Comparison of ENCODE assay signal across 8 cellular contexts in genomic region chr22:29073618-29074275, GRCh38. TPM values are rescaled to one million over a fixed set of nuclear protein-coding genes. Genes with fewer than 3 reads are reported as not detected.
DNase-seq lines count a peak whose midpoint lies in the region; ATAC-seq, FAIRE-seq and TF ChIP-seq lines count a peak whose summit lies in the region.

No MANE protein-coding gene starts in this region.

- H3K9me2 ChIP-seq in OCI-LY1 (ENCODE audit: low read depth, low read length): no peaks in the 10 kb centered on the region

- no peak for TF ChIP-seq POLR2A in HepG2 (IDR thresholded peaks at IDR 0.05; ENCODE audit: insufficient read depth in 1 of 2, low read depth in 2 of 2, low read length in 2 of 2)

- H3K9ac ChIP-seq in OCI-LY1 (ENCODE audit: low read length): no peak overlapping the region
- H3K9ac ChIP-seq in HepG2 (ENCODE audit: insufficient read depth, low read depth, low read length): peak overlapping the region; percentile 73
- H3K9ac ChIP-seq in subcutaneous abdominal adipose tissue (ENCODE audit: low read length in 5 of 5): peak overlapping the region in 4 of 5 donors; percentile 66 to 80 (median 72)

- H3K4me3 ChIP-seq in OCI-LY1 (ENCODE audit: low read depth, low read length, poor library complexity, severe bottlenecking) (peak overlapping the region; percentile 45), HepG2 (replicated peaks in 1 of 3; ENCODE audit: insufficient read depth in 1 of 3, low read depth in 2 of 3, low read length in 3 of 3) (peak overlapping the region; percentile 67 to 84 (median 76)), subcutaneous abdominal adipose tissue (ENCODE audit: low read depth in 1 of 5, low read length in 5 of 5) (peak overlapping the region; percentile 70 to 82 (median 72))

- H2AFZ ChIP-seq in OCI-LY1 (ENCODE audit: low read length) (no peak overlapping the region), HepG2 (ENCODE audit: low read length) (no peak overlapping the region)

- H3K9me3 ChIP-seq in CD4-positive, alpha-beta T cell (ENCODE audit: control insufficient read depth, low read length): no peaks in the 10 kb centered on the region
- H3K9me3 ChIP-seq in OCI-LY1 (ENCODE audit: low read length) (no peaks in the 10 kb centered on the region), HepG2 (ENCODE audit: low read length) (no peaks in the 10 kb centered on the region), subcutaneous abdominal adipose tissue (ENCODE audit: control insufficient read depth in 5 of 5, low read length in 5 of 5) (no peaks in the 10 kb centered on the region)

- H3K9me3 Mint-ChIP-seq in CD4-positive, alpha-beta T cell: no peaks in the 10 kb centered on the region

- H3K27me3 Mint-ChIP-seq in CD4-positive, alpha-beta T cell: peaks cover 70% of the 10 kb centered on the region

- H3K4me1 Mint-ChIP-seq in CD4-positive, alpha-beta T cell (ENCODE audit: low read depth): peaks cover 28% of the 10 kb centered on the region

- POLR2A ChIA-PET in CD4-positive, alpha-beta T cell (lab: Charles Lee): no interaction called here
- POLR2A ChIA-PET in HepG2 (lab: Yijun Ruan, JAX): interaction anchor here (1.2 to 1.8 kb wide), 2 partner anchors 22 to 23 kb away, joined by 4 to 5 read pairs; no protein-coding TSS in a partner anchor

- intact Hi-C loops in CD4-positive, alpha-beta T cell (cut with DNase I, micrococcal nuclease): loop anchor here in 1 of 2 experiments (2.0 to 5.0 kb wide), 3 partner anchors 191 to 1155 kb away; partner anchors contain the start of genes CHEK2, HSCB, PITPNB and ZNRF3
- intact Hi-C loops in HepG2 (cut with micrococcal nuclease; ENCODE audit: unreplicated experiment): loop anchor here (5.0 kb wide), 1 partner anchor 79 kb away; no protein-coding TSS in a partner anchor

- H3K27ac ChIP-seq in CD4-positive, alpha-beta T cell (ENCODE audit: low read depth, low read length): no peak overlapping the region
- H3K27ac ChIP-seq in OCI-LY1 (ENCODE audit: low read depth, low read length, poor library complexity, severe bottlenecking) (no peak overlapping the region), HepG2 (ENCODE audit: extremely low read length, insufficient read depth, low read length) (no peak overlapping the region), subcutaneous abdominal adipose tissue (ENCODE audit: low read depth, low read length) (peak overlapping the region; percentile 41)

- peaks cover 26% of the 10 kb centered on the region for H3K4me1 ChIP-seq in OCI-LY1 (ENCODE audit: insufficient read depth, low read length, severe bottlenecking)
- H3K4me1 ChIP-seq in HepG2 (ENCODE audit: insufficient read depth, low read length): peaks cover 51% of the 10 kb centered on the region
- H3K4me1 ChIP-seq in subcutaneous abdominal adipose tissue (ENCODE audit: control insufficient read depth in 5 of 5, insufficient read depth in 5 of 5, low read length in 5 of 5): peaks cover 0 to 34% (median 30%) of the 10 kb centered on the region in 5 donors

- no peak for ATAC-seq in CD4-positive, alpha-beta T cell (ENCODE audit: poor library complexity)
- ATAC-seq in HepG2 (peak; percentile 44), HG03457 (IDR thresholded peaks at IDR 0.05; ENCODE audit: unreplicated experiment) (no peak)

- H3K79me2 ChIP-seq in OCI-LY1 (ENCODE audit: insufficient read depth, low read length) (no peaks in the 10 kb centered on the region), HepG2 (ENCODE audit: insufficient read depth, low read length) (no peaks in the 10 kb centered on the region)

- H3K36me3 ChIP-seq in OCI-LY1 (ENCODE audit: insufficient read depth, low read length) (no peaks in the 10 kb centered on the region), HepG2 (replicated peaks in 1 of 2; ENCODE audit: control insufficient read depth in 1 of 2, insufficient read depth in 2 of 2, low read length in 2 of 2) (no peaks in the 10 kb centered on the region), subcutaneous abdominal adipose tissue (ENCODE audit: control insufficient read depth in 5 of 5, insufficient read depth in 5 of 5, low read length in 5 of 5) (no peaks in the 10 kb centered on the region)

- WGBS in HepG2 (ENCODE audit: low lambda C conversion rate): 2% methylated on average over 28 of the region's 53 CpGs

- CTCF ChIA-PET in CD4-positive, alpha-beta T cell (lab: Charles Lee): no interaction called here
- CTCF ChIA-PET in HepG2 (lab: Yijun Ruan, JAX; ENCODE audit: low intra/inter-chr PET ratio, low total read pairs): interaction anchor here (0.5 kb wide), 1 partner anchor 30 kb away, joined by 3 read pairs; no protein-coding TSS in a partner anchor

- peak in 1 of 10 experiments; percentile 8 for DNase-seq in CD4-positive, alpha-beta T cell
- DNase-seq in cerebellum (ENCODE audit: low spot score) (peak; percentile 34), HepG2 (ENCODE audit: low spot score) (peak; percentile 54), T-helper 9 cell (no peak), HCEC 1CT (no peak)

- H3K27me3 ChIP-seq in CD4-positive, alpha-beta T cell (ENCODE audit: control insufficient read depth, insufficient read depth, low read length): peaks cover 48% of the 10 kb centered on the region
- H3K27me3 ChIP-seq in OCI-LY1 (ENCODE audit: insufficient read depth, low read length) (no peaks in the 10 kb centered on the region; the same call in 1 of the 2 replicates), HepG2 (ENCODE audit: control insufficient read depth in 1 of 2, insufficient read depth in 2 of 2, low read length in 2 of 2) (no peaks in the 10 kb centered on the region), subcutaneous abdominal adipose tissue (ENCODE audit: control insufficient read depth in 5 of 5, insufficient read depth in 4 of 5, low read length in 5 of 5) (peaks cover 0 to 12% (median 4%) of the 10 kb centered on the region in 5 donors)

- H4K20me1 ChIP-seq in OCI-LY1 (ENCODE audit: insufficient read depth, low read length) (no peaks in the 10 kb centered on the region), HepG2 (ENCODE audit: insufficient read depth, low read length) (0 out of 2 replicates have a peak, but pooled peaks cover 4% of the 10 kb centered on the region)

- H3K4me2 ChIP-seq in OCI-LY1 (ENCODE audit: low read length): peak overlapping the region; percentile 44; the same call in 1 of the 2 replicates
- H3K4me2 ChIP-seq in HepG2 (ENCODE audit: low read depth, low read length): peak overlapping the region; percentile 87

- in situ Hi-C loops in HepG2 (cut with HindIII; ENCODE audit: extremely low pct_ligation_motif_present, low pct_unique_long_range_greater_than_20kb): loop anchor here (5.0 kb wide), 1 partner anchor 79 kb away; no protein-coding TSS in a partner anchor

- no peaks in the 10 kb centered on the region for H3K36me3 Mint-ChIP-seq in CD4-positive, alpha-beta T cell (ENCODE audit: low read depth)

- TF ChIP-seq EP300 in HepG2 (IDR thresholded peaks at IDR 0.05; ENCODE audit: low read depth in 2 of 2, low read length in 2 of 2) (no peak), HepG2 (CRISPR knock-in tag; IDR thresholded peaks at IDR 0.05; ENCODE audit: borderline replicate concordance) (no peak)

- no peaks in the 10 kb centered on the region for H3F3A ChIP-seq in OCI-LY1 (ENCODE audit: insufficient read depth, low read length)

- H3K4me3 Mint-ChIP-seq in CD4-positive, alpha-beta T cell: peak overlapping the region; percentile 80

- FAIRE-seq in HepG2 (lab: Jason Lieb, UNC): no peak

- no TSS peak for BruUV-seq in HepG2 (replicated peaks; lab: Mats Ljungman, UMichigan)

- no peak for TF ChIP-seq CTCF in CD4-positive, alpha-beta T cell (IDR thresholded peaks at IDR 0.05)
- TF ChIP-seq CTCF in OCI-LY1 (IDR thresholded peaks at IDR 0.05; ENCODE audit: low read length) (no peak), HepG2 (CRISPR knock-in tag; IDR thresholded peaks at IDR 0.05) (0 out of 2 replicates have a peak, but pooled peaks have one; percentile 17)

- no peak for TF ChIP-seq RAD21 in HepG2 (CRISPR knock-in tag; IDR thresholded peaks at IDR 0.05)

- H3K27ac Mint-ChIP-seq in CD4-positive, alpha-beta T cell: no peak overlapping the region

RNA-seq across cellular contexts. Expression of gene KREMEN1, which starts 0.9 kb away (rescaled TPM):
- not detected for total RNA-seq in CD4-positive, alpha-beta T cell
- total RNA-seq in cerebellum (9.1 TPM), HepG2 (2016; rRNA removed; fragmentation: Illumina TruSeq; extraction: Trizol) (10.2 and 13.8 TPM in 2 replicates)
- total RNA-seq in HepG2 (2016; cell fraction: cytosol; rRNA removed; fragmentation: Illumina TruSeq; extraction: Trizol; ENCODE audit: low read depth): 1.6 and 2.8 TPM in 2 replicates
- total RNA-seq in HepG2 (2016; cell fraction: insoluble cytoplasmic fraction; rRNA removed; fragmentation: Illumina TruSeq; extraction: Trizol): 8.1 and 13.9 TPM in 2 replicates
- 6.5 and 7.3 TPM in 2 replicates for total RNA-seq in HepG2 (2016; cell fraction: membrane; rRNA removed; fragmentation: Illumina TruSeq; extraction: Trizol)
- total RNA-seq in HepG2 (2016; cell fraction: nucleus; rRNA removed; fragmentation: Illumina TruSeq; extraction: Trizol): 10.2 and 12.6 TPM in 2 replicates
- 8.9 and 9.8 TPM in 2 replicates for polyA plus RNA-seq in HepG2 (2011; rRNA removed)
- polyA plus RNA-seq in HepG2 (2011; cell fraction: cytosol; rRNA removed): 8.5 and 10.8 TPM in 2 replicates
- polyA plus RNA-seq in HepG2 (2011; cell fraction: nucleus; rRNA removed): 5.2 and 6.3 TPM in 2 replicates
- polyA plus RNA-seq in HepG2 (2012): 5.6 and 7.9 TPM in 2 replicates
- 1.5 TPM in 2 replicates for polyA plus RNA-seq in HepG2 (2016; cell fraction: cytosol; fragmentation: Illumina TruSeq; extraction: Trizol; ENCODE audit: low read depth)
- 9.5 and 11.0 TPM in 2 replicates for polyA plus RNA-seq in HepG2 (2016; cell fraction: insoluble cytoplasmic fraction; fragmentation: Illumina TruSeq; extraction: Trizol; ENCODE audit: low read depth)
- 4.1 and 5.6 TPM in 2 replicates for polyA plus RNA-seq in HepG2 (2016; cell fraction: membrane; fragmentation: Illumina TruSeq; extraction: Trizol; ENCODE audit: low read depth)
- 20.4 and 21.5 TPM in 2 replicates for polyA plus RNA-seq in HepG2 (2016; cell fraction: nucleus; fragmentation: Illumina TruSeq; extraction: Trizol; ENCODE audit: insufficient read depth, low read depth)
- polyA minus RNA-seq in HepG2 (2011; rRNA and poly(A)+ RNA removed; ENCODE audit: low replicate concordance): 1.5 and 13.8 TPM in 2 replicates
- 5.3 and 6.3 TPM in 2 replicates for polyA minus RNA-seq in HepG2 (2011; cell fraction: cytosol; rRNA and poly(A)+ RNA removed)
- 1.8 and 2.7 TPM in 2 replicates for polyA minus RNA-seq in HepG2 (2011; cell fraction: nucleus; rRNA and poly(A)+ RNA removed)

RNA-seq across cellular contexts. Expression of gene C22orf31, which starts 12.1 kb away (rescaled TPM):
- total RNA-seq in CD4-positive, alpha-beta T cell: not detected
- total RNA-seq in cerebellum (not detected), HepG2 (2016; rRNA removed; fragmentation: Illumina TruSeq; extraction: Trizol) (not detected in 2 replicates)
- not detected in 2 replicates for total RNA-seq in HepG2 (2016; cell fraction: cytosol; rRNA removed; fragmentation: Illumina TruSeq; extraction: Trizol; ENCODE audit: low read depth)
- total RNA-seq in HepG2 (2016; cell fraction: insoluble cytoplasmic fraction; rRNA removed; fragmentation: Illumina TruSeq; extraction: Trizol): 0.19 TPM in 1 of 2 replicates, not detected in the other
- not detected in 2 replicates for total RNA-seq in HepG2 (2016; cell fraction: membrane; rRNA removed; fragmentation: Illumina TruSeq; extraction: Trizol)
- not detected in 2 replicates for total RNA-seq in HepG2 (2016; cell fraction: nucleus; rRNA removed; fragmentation: Illumina TruSeq; extraction: Trizol)
- not detected in 2 replicates for polyA plus RNA-seq in HepG2 (2011; rRNA removed)
- not detected in 2 replicates for polyA plus RNA-seq in HepG2 (2011; cell fraction: cytosol; rRNA removed)
- not detected in 2 replicates for polyA plus RNA-seq in HepG2 (2011; cell fraction: nucleus; rRNA removed)
- polyA plus RNA-seq in HepG2 (2012): not detected in 2 replicates
- polyA plus RNA-seq in HepG2 (2016; cell fraction: cytosol; fragmentation: Illumina TruSeq; extraction: Trizol; ENCODE audit: low read depth): 0.25 TPM in 1 of 2 replicates, not detected in the other
- not detected in 2 replicates for polyA plus RNA-seq in HepG2 (2016; cell fraction: insoluble cytoplasmic fraction; fragmentation: Illumina TruSeq; extraction: Trizol; ENCODE audit: low read depth)
- not detected in 2 replicates for polyA plus RNA-seq in HepG2 (2016; cell fraction: membrane; fragmentation: Illumina TruSeq; extraction: Trizol; ENCODE audit: low read depth)
- polyA plus RNA-seq in HepG2 (2016; cell fraction: nucleus; fragmentation: Illumina TruSeq; extraction: Trizol; ENCODE audit: insufficient read depth, low read depth): not detected in 2 replicates
- not detected in 2 replicates for polyA minus RNA-seq in HepG2 (2011; rRNA and poly(A)+ RNA removed; ENCODE audit: low replicate concordance)
- not detected in 2 replicates for polyA minus RNA-seq in HepG2 (2011; cell fraction: cytosol; rRNA and poly(A)+ RNA removed)
- polyA minus RNA-seq in HepG2 (2011; cell fraction: nucleus; rRNA and poly(A)+ RNA removed): not detected in 2 replicates

Comparison
In these comparisons a context has a peak if more than half of its experiments do, and no peak if none do; other contexts are left out.
1. DNase-seq: peak in cerebellum (single experiment) and HepG2 (single experiment); none in T-helper 9 cell (single experiment) and HCEC 1CT (single experiment).
2. Peak in every context shown above with its lines, with median percentiles within 50 percentile points of each other: H3K4me3 ChIP-seq.